Comparison of ENCODE assay signal across 8 cellular contexts in genomic region chr1:145979746-145980435, GRCh38. TPM values are rescaled to one million over a fixed set of nuclear protein-coding genes. Genes with fewer than 3 reads are reported as not detected.
DNase-seq lines count a peak whose midpoint lies in the region; ATAC-seq and TF ChIP-seq lines count a peak whose summit lies in the region.

No MANE protein-coding gene starts in this region.

- no peak for TF ChIP-seq RAD21 in HCT116 (IDR thresholded peaks at IDR 0.05; ENCODE audit: low read depth)

- RAD21 ChIA-PET in HCT116 (lab: Charles Lee; ENCODE audit: low non-redundant PET in 1 of 2, low total read pairs in 2 of 2, uncharacterized antibody in 2 of 2, unreplicated experiment in 2 of 2) = interaction anchor here (0.5 to 1.4 kb wide), 7 partner anchors 22 to 88 kb away, joined by 3 to 6 read pairs (median 4); partner anchors contain the start of gene LIX1L (in 1 of the 2)

- no peaks in the 10 kb centered on the region for H3K79me2 ChIP-seq in HCT116 (ENCODE audit: insufficient read depth, low read length)

- TF ChIP-seq POLR2A in HCT116 (IDR thresholded peaks at IDR 0.05; ENCODE audit: borderline replicate concordance, extremely low read depth, insufficient read depth, insufficient read length) (no peak), suprapubic skin (IDR thresholded peaks at IDR 0.05) (peak in 1 of 2 donors; percentile 30)

- H3K4me3 ChIP-seq in CD8-positive, alpha-beta T cell (ENCODE audit: low read depth, low read length) = peak overlapping the region; percentile 17
- H3K4me3 ChIP-seq in HCT116 (replicated peaks in 1 of 2; ENCODE audit: low read depth in 1 of 2, low read length in 2 of 2) (0 out of 4 replicates have a peak overlapping the region, but pooled peaks of 1 of the 2 experiments have one; percentile 6), suprapubic skin (peak overlapping the region; percentile 15)

- H3K9me3 ChIP-seq in CD8-positive, alpha-beta T cell (ENCODE audit: low read length) = no peaks in the 10 kb centered on the region
- H3K9me3 ChIP-seq in HCT116 (ENCODE audit: control insufficient read depth in 1 of 2, insufficient read depth in 1 of 2, low read depth in 1 of 2, low read length in 2 of 2) = no peaks in the 10 kb centered on the region
- no peaks in the 10 kb centered on the region for H3K9me3 ChIP-seq in suprapubic skin

- H3K27me3 ChIP-seq in CD8-positive, alpha-beta T cell (ENCODE audit: insufficient read depth, low read length) = no peaks in the 10 kb centered on the region
- no peaks in the 10 kb centered on the region for H3K27me3 ChIP-seq in HCT116 (ENCODE audit: insufficient read depth, low read length)
- H3K27me3 ChIP-seq in suprapubic skin = no peaks in the 10 kb centered on the region

- H3K9ac ChIP-seq in HCT116 (ENCODE audit: low read length) = peak overlapping the region; percentile 56

- POLR2A ChIA-PET in CD8-positive, alpha-beta T cell (lab: Charles Lee) = interaction anchor here (0.9 to 11.1 kb wide), 14 partner anchors 13 to 120 kb away, joined by 3 to 366 read pairs (median 7); partner anchors contain the start of genes ANKRD34A, LIX1L, POLR3GL and RBM8A
- POLR2A ChIA-PET in HCT116 (lab: Charles Lee) = interaction anchor here (0.9 to 3.0 kb wide), 16 partner anchors 11 to 121 kb away, joined by 3 to 27 read pairs (median 6); partner anchors contain the start of genes ANKRD34A, HJV, LIX1L and PIAS3

- ATAC-seq in CD8-positive, alpha-beta T cell = peak; percentile 39
- ATAC-seq in HCT116 (no peak), left ventricle myocardium superior (peak; percentile 6), GM21390 (IDR thresholded peaks at IDR 0.05; ENCODE audit: unreplicated experiment) (no peak)

- WGBS in suprapubic skin = 30% methylated on average over 7 of the region's 7 CpGs

- peak in 1 of 7 experiments; percentile 31 for DNase-seq in CD8-positive, alpha-beta T cell
- no peak for DNase-seq in HCT116 (ENCODE audit: low read depth, low spot score)
- DNase-seq in SIG-M5 treated with dmso at 0.1 percent for 504 hours (lab: John Stamatoyannopoulos, UW; ENCODE audit: unreplicated experiment) = peak; percentile 92
- DNase-seq in left ventricle myocardium superior = peak; percentile 39
- DNase-seq in suprapubic skin (ENCODE audit: low spot score in 2 of 2) = peak in 1 of 2 donors; percentile 72
- DNase-seq in hepatic stellate cell (ENCODE audit: low spot score) = no peak
- no peak for DNase-seq in HuH-7.5 (ENCODE audit: low spot score)

- peaks cover 26% of the 10 kb centered on the region for H3K4me1 Mint-ChIP-seq in CD8-positive, alpha-beta T cell (ENCODE audit: low read depth)

- TF ChIP-seq EP300 in suprapubic skin (IDR thresholded peaks at IDR 0.05) = no peak

- BruUV-seq in HCT116 (replicated peaks; lab: Mats Ljungman, UMichigan) = TSS peak; percentile 83

- peaks cover 76% of the 10 kb centered on the region for H3K4me1 ChIP-seq in CD8-positive, alpha-beta T cell (ENCODE audit: insufficient read depth, low read length)
- H3K4me1 ChIP-seq in HCT116 (ENCODE audit: control insufficient read depth in 1 of 2, insufficient read depth in 2 of 2, low read length in 2 of 2) (peaks cover 30 to 51% of the 10 kb centered on the region in 2 experiments), suprapubic skin (peaks cover 76% of the 10 kb centered on the region)

- H3K36me3 ChIP-seq in CD8-positive, alpha-beta T cell (ENCODE audit: insufficient read depth, low read length) = no peaks in the 10 kb centered on the region
- H3K36me3 ChIP-seq in HCT116 (ENCODE audit: control insufficient read depth in 1 of 2, insufficient read depth in 2 of 2, low read length in 2 of 2) = no peaks in the 10 kb centered on the region
- no peaks in the 10 kb centered on the region for H3K36me3 ChIP-seq in suprapubic skin

- no peaks in the 10 kb centered on the region for H3K9me2 ChIP-seq in HCT116 (ENCODE audit: insufficient read depth)

- no peak overlapping the region for H3K4me3 Mint-ChIP-seq in CD8-positive, alpha-beta T cell

- H3K4me2 ChIP-seq in HCT116 (ENCODE audit: low read length) = peak overlapping the region; percentile 76

- no peak overlapping the region for H3K27ac Mint-ChIP-seq in CD8-positive, alpha-beta T cell

- peak overlapping the region; percentile 57 for H3K27ac ChIP-seq in CD8-positive, alpha-beta T cell (ENCODE audit: low read depth, low read length)
- peak overlapping the region; percentile 89 for H3K27ac ChIP-seq in HCT116 (ENCODE audit: low read depth, low read length)
- H3K27ac ChIP-seq in suprapubic skin = peak overlapping the region; percentile 95

- CTCF ChIA-PET in CD8-positive, alpha-beta T cell (lab: Charles Lee) = interaction anchor here (0.5 to 8.4 kb wide), 17 partner anchors 13 to 132 kb away, joined by 3 to 386 read pairs (median 5); partner anchors contain the start of genes ANKRD34A, HJV, ITGA10 and LIX1L
- CTCF ChIA-PET in HCT116 (lab: Charles Lee) = interaction anchor here (0.9 to 3.1 kb wide), 17 partner anchors 9 to 135 kb away, joined by 3 to 45 read pairs (median 6); partner anchors contain the start of genes ANKRD34A, HJV, NUDT17 and PIAS3

- no peak for TF ChIP-seq CTCF in CD8-positive, alpha-beta T cell (IDR thresholded peaks at IDR 0.05)
- TF ChIP-seq CTCF in HCT116 (IDR thresholded peaks at IDR 0.05 in 2 of 3, conservative IDR thresholded peaks at IDR 0.05 in 1 of 3; ENCODE audit: borderline replicate concordance in 1 of 3, insufficient read depth in 1 of 3, low read depth in 2 of 3, low read length in 2 of 3) (no peak), suprapubic skin (IDR thresholded peaks at IDR 0.05) (no peak)

- no peak overlapping the region for H2AFZ ChIP-seq in HCT116 (ENCODE audit: low read depth, low read length, poor library complexity, severe bottlenecking)

- intact Hi-C loops in CD8-positive, alpha-beta T cell (cut with DNase I, micrococcal nuclease) = loop anchor here (1.0 to 2.0 kb wide), 5 partner anchors 9 to 57 kb away; partner anchors contain the start of genes TXNIP (in 2 of the 2), ANKRD34A (in 1 of the 2), LIX1L (in 1 of the 2) and POLR3GL (in 1 of the 2)
- intact Hi-C loops in HCT116 (cut with micrococcal nuclease) (loop anchor here (5.0 kb wide), 1 partner anchor 88 kb away; no protein-coding TSS in a partner anchor), left ventricle myocardium superior (cut with micrococcal nuclease) (loop anchor here (5.0 kb wide), 1 partner anchor 32 kb away; no protein-coding TSS in a partner anchor)

- peaks cover 16% of the 10 kb centered on the region for H3K36me3 Mint-ChIP-seq in CD8-positive, alpha-beta T cell

- no peaks in the 10 kb centered on the region for H3K9me3 Mint-ChIP-seq in CD8-positive, alpha-beta T cell

- H4K20me1 ChIP-seq in HCT116 (ENCODE audit: insufficient read depth) = no peaks in the 10 kb centered on the region

- no peaks in the 10 kb centered on the region for H3K27me3 Mint-ChIP-seq in CD8-positive, alpha-beta T cell (ENCODE audit: low read depth)

TF ChIP-seq in HCT116, 20 proteins besides CTCF, POLR2A, EP300 and RAD21:
- TF ChIP-seq, protein P1, sequence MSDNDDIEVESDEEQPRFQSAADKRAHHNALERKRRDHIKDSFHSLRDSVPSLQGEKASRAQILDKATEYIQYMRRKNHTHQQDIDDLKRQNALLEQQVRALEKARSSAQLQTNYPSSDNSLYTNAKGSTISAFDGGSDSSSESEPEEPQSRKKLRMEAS (IDR thresholded peaks at IDR 0.05) = no peak
- 0 out of 2 replicates have a peak, but pooled peaks have one; percentile 37 for TF ChIP-seq CEBPB (IDR thresholded peaks at IDR 0.05; ENCODE audit: low read depth)

RNA-seq across cellular contexts. Expression of gene POLR3GL, which starts 15.4 kb away (rescaled TPM):
- 10 to 100 TPM; 12.9 to 14.4 TPM for total RNA-seq in CD8-positive, alpha-beta T cell
- total RNA-seq in HCT116 (2021; ENCODE audit: unreplicated experiment) = 17.9 TPM
- polyA plus RNA-seq in HCT116 (2012) = 26.3 and 28.6 TPM in 2 replicates
- 44.0 TPM for total RNA-seq in left ventricle myocardium superior
- 10 to 100 TPM in 2 of 4 donors, 1 to 10 TPM in 2; 7.3 to 16.7 (median 11.9) TPM for total RNA-seq in suprapubic skin

RNA-seq across cellular contexts. Expression of gene ANKRD34A, which starts 15.5 kb away (rescaled TPM):
- under 1 TPM; 0.42 to 0.62 TPM for total RNA-seq in CD8-positive, alpha-beta T cell
- total RNA-seq in HCT116 (2021; ENCODE audit: unreplicated experiment) = 1.1 TPM
- 0.95 and 0.97 TPM in 2 replicates for polyA plus RNA-seq in HCT116 (2012)
- 0.52 TPM for total RNA-seq in left ventricle myocardium superior
- under 1 TPM in 3 of 4 donors, not detected in 1; 0.21 to 0.64 (median 0.45) TPM for total RNA-seq in suprapubic skin

RNA-seq across cellular contexts. Expression of gene TXNIP, which starts 16.5 kb away (rescaled TPM):
- 100 to 1,000 TPM; 627 to 652 TPM for total RNA-seq in CD8-positive, alpha-beta T cell
- 2.5 TPM for total RNA-seq in HCT116 (2021; ENCODE audit: unreplicated experiment)
- not detected in 2 replicates for polyA plus RNA-seq in HCT116 (2012)
- total RNA-seq in left ventricle myocardium superior = 954 TPM
- total RNA-seq in suprapubic skin = 1,000 to 10,000 TPM; 2,326 to 8,649 (median 2,541) TPM

RNA-seq across cellular contexts. Expression of gene LIX1L, which starts 22.1 kb away (rescaled TPM):
- total RNA-seq in CD8-positive, alpha-beta T cell = 10 to 100 TPM; 14.7 to 16.4 TPM
- total RNA-seq in HCT116 (2021; ENCODE audit: unreplicated experiment) (12.4 TPM), left ventricle myocardium superior (25.2 TPM), suprapubic skin (10 to 100 TPM in 3 of 4 donors, 1 to 10 TPM in 1; 7.6 to 18.4 (median 11.3) TPM)
- 4.7 and 5.6 TPM in 2 replicates for polyA plus RNA-seq in HCT116 (2012)

RNA-seq across cellular contexts. Expression of gene HJV, which starts 41.6 kb away (rescaled TPM):
- not detected for total RNA-seq in CD8-positive, alpha-beta T cell
- not detected for total RNA-seq in HCT116 (2021; ENCODE audit: unreplicated experiment)
- not detected in 2 replicates for polyA plus RNA-seq in HCT116 (2012)
- total RNA-seq in left ventricle myocardium superior = 71.9 TPM
- not detected for total RNA-seq in suprapubic skin

Comparison
In these comparisons a context has a peak if more than half of its experiments do, and no peak if none do; other contexts are left out.
1. ATAC-seq: peak in CD8-positive, alpha-beta T cell (single experiment) and left ventricle myocardium superior (single experiment); none in HCT116 (single experiment) and GM21390 (single experiment).
2. DNase-seq: peak in SIG-M5 treated with dmso at 0.1 percent for 504 hours (single experiment) and left ventricle myocardium superior (single experiment); none in HCT116 (single experiment), hepatic stellate cell (single experiment) and HuH-7.5 (single experiment).
3. RNA of gene TXNIP, which starts 16.5 kb away (total RNA-seq): 2,326 to 8,649 TPM in suprapubic skin, 954 TPM in left ventricle myocardium superior (single experiment) and 627 to 652 TPM in CD8-positive, alpha-beta T cell; 2.5 TPM in HCT116 (single experiment); every median in the first group is over 100 times any median in the second.
4. Peak in every context shown above with its lines, with median percentiles within 50 percentile points of each other: H3K27ac ChIP-seq.